In the genomic region with DNA sequence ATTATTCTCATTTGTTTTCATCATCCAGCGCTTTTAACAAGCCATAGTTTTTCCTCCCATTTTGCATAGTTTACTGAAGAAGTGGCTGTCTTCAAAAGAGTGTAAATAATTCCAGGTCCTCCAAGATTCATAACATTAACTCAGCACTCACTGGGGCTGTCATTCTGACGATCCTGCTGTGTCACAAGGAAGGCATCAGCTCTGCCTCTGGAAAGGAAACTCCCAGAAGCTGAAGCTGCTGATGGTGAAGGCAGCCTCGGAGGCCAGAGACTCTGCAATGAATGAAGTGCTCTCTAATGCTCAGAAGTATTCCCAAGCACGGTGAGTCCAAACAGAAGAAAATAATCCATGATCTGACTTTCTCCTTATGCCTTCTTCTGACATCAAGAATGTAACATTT, we compare ENCODE assay signal across 22 cellular contexts. TPM values are rescaled to one million over a fixed set of nuclear protein-coding genes. Genes with fewer than 3 reads are reported as not detected.
DNase-seq lines count a peak whose midpoint lies in the region; FAIRE-seq and TF ChIP-seq lines count a peak whose summit lies in the region.
"Had no signal": no experiment of that assay in that cellular context is flagged by ENCODE, and none has a peak within 500 bp of the region (broad histone marks: within the 10 kb centered on the region; RNA-seq: fewer than 3 reads in every experiment).

No MANE protein-coding gene starts in this region.

- in situ Hi-C loops in GM23248 (cut with MboI), result no loop called here

- H3K4me3 Mint-ChIP-seq in astrocyte (ENCODE audit: unreplicated experiment), result no peak overlapping the region
- H3K4me3 Mint-ChIP-seq: CD4-positive, CD25-positive, alpha-beta regulatory T cell had no signal

- H4K20me1 ChIP-seq in GM23248 (ENCODE audit: insufficient read depth) (no peaks in the 10 kb centered on the region), astrocyte (ENCODE audit: insufficient read depth, low read length) (no peaks in the 10 kb centered on the region)

- no peaks in the 10 kb centered on the region for H3K9me3 Mint-ChIP-seq in astrocyte (ENCODE audit: unreplicated experiment)
- H3K9me3 Mint-ChIP-seq: CD4-positive, CD25-positive, alpha-beta regulatory T cell had no signal

- TF ChIP-seq CTCF in astrocyte (IDR thresholded peaks at IDR 0.05; ENCODE audit: insufficient read depth, low read depth, low read length) (no peak), kidney (IDR thresholded peaks at IDR 0.05; ENCODE audit: borderline replicate concordance, extremely low read depth, insufficient read depth) (no peak)

- 8 to 10% methylated on average over 4 of the region's 4 CpGs for WGBS in GM23248 (ENCODE audit: low coverage in 1 of 2, low lambda C conversion rate in 2 of 2, missing lambda C conversion rate in 2 of 2), 2 experiments

- intact Hi-C loops in kidney (cut with DNase I), result no loop called here

- no peaks in the 10 kb centered on the region for H3K79me2 ChIP-seq in GM23248 (ENCODE audit: insufficient read depth)
- no peaks in the 10 kb centered on the region for H3K79me2 ChIP-seq in astrocyte (ENCODE audit: insufficient read depth, low read length)

- no peaks in the 10 kb centered on the region for H3F3A ChIP-seq in GM23248 (ENCODE audit: insufficient read depth)

- H3K9me2 ChIP-seq in GM23248 (ENCODE audit: insufficient read depth), result no peaks in the 10 kb centered on the region

- H3K36me3 ChIP-seq in GM23248 (ENCODE audit: low read depth) (no peaks in the 10 kb centered on the region), astrocyte (ENCODE audit: insufficient read depth, low read length) (no peaks in the 10 kb centered on the region), kidney (ENCODE audit: control insufficient read depth in 1 of 2, insufficient read depth in 2 of 2, low read length in 2 of 2) (no peaks in the 10 kb centered on the region)
- H3K36me3 ChIP-seq: BE2C had no signal

- H3K4me2 ChIP-seq in GM23248 (ENCODE audit: unreplicated experiment), result peak overlapping the region; percentile 29
- H3K4me2 ChIP-seq in astrocyte (ENCODE audit: low read length), result no peak overlapping the region

- H3K4me1 ChIP-seq in GM23248 (ENCODE audit: insufficient read depth) (no peaks in the 10 kb centered on the region), astrocyte (ENCODE audit: insufficient read depth, low read length) (no peaks in the 10 kb centered on the region), kidney (ENCODE audit: control insufficient read depth in 1 of 2, insufficient read depth in 1 of 2, low read depth in 1 of 2, low read length in 2 of 2) (no peaks in the 10 kb centered on the region)

- peaks cover 8% of the 10 kb centered on the region for H3K27me3 Mint-ChIP-seq in astrocyte (ENCODE audit: low read depth, unreplicated experiment)

- peaks cover 9% of the 10 kb centered on the region for H3K4me1 Mint-ChIP-seq in astrocyte (ENCODE audit: low read depth, unreplicated experiment)

- H3K36me3 Mint-ChIP-seq in astrocyte (ENCODE audit: low read depth, unreplicated experiment), result no peaks in the 10 kb centered on the region
- H3K36me3 Mint-ChIP-seq: CD4-positive, CD25-positive, alpha-beta regulatory T cell had no signal

- H3K27me3 ChIP-seq in GM23248 (replicated peaks; ENCODE audit: insufficient read depth) (no peaks in the 10 kb centered on the region), astrocyte (ENCODE audit: insufficient read depth, low read length) (peaks cover 2% of the 10 kb centered on the region)
- H3K27me3 ChIP-seq: BE2C had no signal

- no peak overlapping the region for H3K9ac ChIP-seq in GM23248
- H3K9ac ChIP-seq in astrocyte (ENCODE audit: low read length), result no peak overlapping the region
- no peak overlapping the region for H3K9ac ChIP-seq in kidney (ENCODE audit: low read length in 2 of 2)

- DNase-seq in GM23248 (peak; percentile 53), astrocyte (ENCODE audit: low read depth) (no peak), hepatic stellate cell (ENCODE audit: low spot score) (peak; percentile 9), kidney (no peak), SK-N-DZ (ENCODE audit: low spot score) (no peak)
- DNase-seq in stimulated activated CD4-positive, alpha-beta T cell treated with anti-CD3 and anti-CD28 coated beads, Interleukin-2, amount 100 ng/mL, for 48 hours, result no peak
- DNase-seq in effector CD4-positive, alpha-beta T cell, result no peak
- DNase-seq: ACHN; BE2C; CD4-positive, CD25-positive, alpha-beta regulatory T cell; COR-L47; DMS 273 treated with DMSO at 0.1 percent for 48 hours; GDM1; NCI-H1092; NCI-H1436 treated with DMSO at 0.1 percent for 48 hours; NCI-H2029; NCI-H2171 treated with DMSO at 0.1 percent for 48 hours had no signal

- H3K4me3 ChIP-seq in GM23248, result no peak overlapping the region
- no peak overlapping the region for H3K4me3 ChIP-seq in astrocyte (ENCODE audit: insufficient read depth, low read depth, low read length)
- no peak overlapping the region for H3K4me3 ChIP-seq in kidney (ENCODE audit: low read length in 2 of 2)
- H3K4me3 ChIP-seq: GM12878 had no signal

- H3K27ac ChIP-seq in GM23248 (no peak overlapping the region), astrocyte (ENCODE audit: low read depth, low read length) (no peak overlapping the region), kidney (ENCODE audit: low read depth in 2 of 2, low read length in 2 of 2) (no peak overlapping the region)

- FAIRE-seq in astrocyte (lab: Jason Lieb, UNC) (no peak), kidney (lab: Jason Lieb, UNC) (no peak)
- FAIRE-seq: GM12878, RCC 7860 had no signal

- H3K9me3 ChIP-seq in GM23248 (ENCODE audit: low read depth), result no peaks in the 10 kb centered on the region
- H3K9me3 ChIP-seq in astrocyte (ENCODE audit: insufficient read depth, low read depth, low read length), result no peaks in the 10 kb centered on the region
- H3K9me3 ChIP-seq in kidney (ENCODE audit: control insufficient read depth in 1 of 2, low read length in 2 of 2), result no peaks in the 10 kb centered on the region
- H3K9me3 ChIP-seq: BE2C had no signal

- peak overlapping the region; percentile 43 for H2AFZ ChIP-seq in GM23248
- H2AFZ ChIP-seq in astrocyte (ENCODE audit: low read depth, low read length), result no peak overlapping the region

- peak overlapping the region; percentile 11 for H3K27ac Mint-ChIP-seq in astrocyte (ENCODE audit: unreplicated experiment)
- H3K27ac Mint-ChIP-seq: CD4-positive, CD25-positive, alpha-beta regulatory T cell had no signal

RNA-seq across cellular contexts. Expression of a gene that starts 60.0 kb away (rescaled TPM):
- total RNA-seq in GM23248 (2014; rRNA removed; shearing (Covaris generic)), result 18.6 and 26.6 TPM in 2 replicates
- 11.3 and 12.9 TPM in 2 replicates for polyA plus RNA-seq in GM23248 (2016; fragmentation: Nextera tagmentation; extraction: Ambion mirVana)
- total RNA-seq in astrocyte, result 7.3 and 10.0 TPM in 2 replicates
- 45.7 TPM for total RNA-seq in kidney
- polyA plus RNA-seq in kidney (ENCODE audit: insufficient read depth, low read depth, low replicate concordance), result 17.2 TPM
- not detected in 2 replicates for polyA plus RNA-seq in SK-N-DZ (2014; cell fraction: cytosol; rRNA removed)
- polyA plus RNA-seq in SK-N-DZ (2014; cell fraction: nucleus; rRNA removed), result not detected in 2 replicates
- total RNA-seq: HT-29, MCF 10A, NCI-H460 had no signal

Comparison
In these comparisons a context has a peak if more than half of its experiments do, and no peak if none do; other contexts are left out.
1. DNase-seq: peak in GM23248 (single experiment) and hepatic stellate cell (single experiment); none in astrocyte (single experiment), stimulated activated CD4-positive, alpha-beta T cell treated with anti-CD3 and anti-CD28 coated beads, Interleukin-2, amount 100 ng/mL, for 48 hours (0 of 2), kidney (single experiment), effector CD4-positive, alpha-beta T cell (single experiment) and SK-N-DZ (single experiment).